33 cellular contexts compared by ENCODE assay signal in the genomic region with DNA sequence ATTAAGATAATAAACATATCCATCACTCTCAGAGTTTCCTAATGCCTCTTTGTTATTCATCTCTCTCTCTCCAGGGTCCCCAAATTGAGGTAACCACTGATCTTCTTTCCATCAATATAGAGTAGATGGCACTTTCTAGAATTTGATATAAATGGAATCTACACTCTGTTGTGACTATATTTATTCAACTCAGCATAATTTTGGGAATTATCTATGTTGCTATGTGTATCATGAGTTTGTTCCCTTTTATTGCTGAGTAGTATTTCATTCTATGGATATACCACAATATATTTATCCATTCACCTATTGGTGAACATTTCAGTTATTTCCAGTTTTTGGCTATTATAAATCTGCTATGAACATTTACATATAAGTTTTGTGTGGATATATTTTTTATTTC.
"Had no signal": no experiment of that assay in that cellular context is flagged by ENCODE, and none has a peak within 500 bp of the region (broad histone marks: within the 10 kb centered on the region; RNA-seq: fewer than 3 reads in every experiment).

No MANE protein-coding gene starts in this region.

- H3K36me3 ChIP-seq: adrenal gland, brain microvascular endothelial cell, breast epithelium had no signal

- H3K27ac ChIP-seq: adrenal gland, body of pancreas, brain microvascular endothelial cell, breast epithelium, VCaP had no signal

- H3K9me3 ChIP-seq: body of pancreas, breast epithelium had no signal

- H3K4me3 ChIP-seq: adrenal gland, body of pancreas, breast epithelium had no signal

- H3K4me1 ChIP-seq: adrenal gland, body of pancreas, breast epithelium had no signal

- H3K27me3 ChIP-seq: adrenal gland, body of pancreas, brain microvascular endothelial cell, breast epithelium had no signal

- ATAC-seq: activated CD8-positive, alpha-beta T cell treated with anti-CD3 and anti-CD28 coated beads for 36 hours; activated naive CD4-positive, alpha-beta T cell treated with anti-CD3 and anti-CD28 coated beads, Interleukin-2, amount 50 U/mL, for 72 hours; activated T-cell treated with anti-CD3 and anti-CD28 coated beads, Interleukin-2, amount 50 U/mL, for 4 hours; activated T-cell treated with anti-CD3 and anti-CD28 coated beads, Interleukin-2, amount 50 U/mL, for 72 hours; activated T-helper 17 cell treated with anti-CD3 and anti-CD28 coated beads, Interleukin-2, amount 50 U/mL, for 72 hours; body of pancreas had no signal

- FAIRE-seq: astrocyte, colon had no signal

- DNase-seq: activated B cell treated with CpG ODN at 0.5 μM for 24 hours; activated CD4-positive, alpha-beta memory T cell treated with anti-CD3 and anti-CD28 coated beads for 36 hours; activated CD4-positive, alpha-beta T cell treated with anti-CD3 and anti-CD28 coated beads for 4 hours; activated CD4-positive, alpha-beta T cell treated with anti-CD3 and anti-CD28 coated beads, Interleukin-2, amount 10 ng/mL, durations not matched to agents 24 days and 14 days; activated CD4-positive, alpha-beta T cell treated with anti-CD3 and anti-CD28 coated beads, Interleukin-2, amount 50 U/mL, for 1 hour; activated CD4-positive, alpha-beta T cell treated with anti-CD3 and anti-CD28 coated beads, Interleukin-2, amount 50 U/mL, for 4 hours; activated CD4-positive, CD25-positive, alpha-beta regulatory T cell treated with anti-CD3 and anti-CD28 coated beads, Interleukin-2, amount 50 U/mL, for 72 hours; activated CD8-positive, alpha-beta memory T cell treated with anti-CD3 and anti-CD28 coated beads, Interleukin-2, amount 50 U/mL, for 4 hours; activated CD8-positive, alpha-beta T cell treated with anti-CD3 and anti-CD28 coated beads for 36 hours; activated effector memory CD4-positive, alpha-beta T cell treated with anti-CD3 and anti-CD28 coated beads, Interleukin-2, amount 50 U/mL, for 16 hours; activated gamma-delta T cell treated with Interleukin-2 at 50 U/mL for 16 hours; activated naive CD4-positive, alpha-beta T cell; activated naive CD4-positive, alpha-beta T cell treated with anti-CD3 and anti-CD28 coated beads for 36 hours; activated naive CD4-positive, alpha-beta T cell treated with anti-CD3 and anti-CD28 coated beads, Interleukin-2, amount 50 U/mL, for 16 hours; activated naive CD8-positive, alpha-beta T cell treated with anti-CD3 and anti-CD28 coated beads for 36 hours; activated T-cell treated with anti-CD3 and anti-CD28 coated beads for 4 hours; activated T-cell treated with anti-CD3 and anti-CD28 coated beads, Interleukin-2, amount 50 U/mL, for 1 hour; activated T-cell treated with anti-CD3 and anti-CD28 coated beads, Interleukin-2, amount 50 U/mL, for 4 hours; activated T-cell treated with anti-CD3 and anti-CD28 coated beads, Interleukin-2, amount 50 U/mL, for 72 hours; adrenal gland; amniotic stem cell; aorta; body of pancreas; brain microvascular endothelial cell; central memory CD4-positive, alpha-beta T cell; T-helper 2 cell; T-helper 9 cell had no signal
